ENCODE assay signal across 17 cellular contexts in genomic region chr1:77874804-77875445, GRCh38. TPM values are rescaled to one million over a fixed set of nuclear protein-coding genes. Genes with fewer than 3 reads are reported as not detected.
DNase-seq lines count a peak whose midpoint lies in the region; ATAC-seq and TF ChIP-seq lines count a peak whose summit lies in the region.
"Had no signal": no experiment of that assay in that cellular context is flagged by ENCODE, and none has a peak within 500 bp of the region (broad histone marks: within the 10 kb centered on the region; RNA-seq: fewer than 3 reads in every experiment).

No MANE protein-coding gene starts in this region.

- intact Hi-C loops in OCI-LY7 (cut with micrococcal nuclease; ENCODE audit: unreplicated experiment), result no loop called here

- H3K27ac ChIP-seq in RWPE2 (ENCODE audit: poor library complexity, severe bottlenecking) (peak overlapping the region; percentile 79), epithelial cell of prostate (peak overlapping the region; percentile 1), OCI-LY7 (ENCODE audit: low read depth, low read length, poor library complexity, severe bottlenecking) (no peak overlapping the region)
- H3K27ac ChIP-seq: cardiac muscle cell, prostate gland, tibial nerve had no signal

- H3K4me3 ChIP-seq in RWPE2 (ENCODE audit: severe bottlenecking), result no peak overlapping the region
- no peak overlapping the region for H3K4me3 ChIP-seq in OCI-LY7 (ENCODE audit: low read depth, low read length, poor library complexity, severe bottlenecking)
- H3K4me3 ChIP-seq: cardiac muscle cell, prostate gland, tibial nerve had no signal

- no peak overlapping the region for H2AFZ ChIP-seq in OCI-LY7 (ENCODE audit: low read length)

- no peaks in the 10 kb centered on the region for H4K20me1 ChIP-seq in OCI-LY7 (ENCODE audit: insufficient read depth, low read length)

- H3K79me2 ChIP-seq in OCI-LY7 (ENCODE audit: insufficient read depth, low read depth, low read length), result no peaks in the 10 kb centered on the region

- DNase-seq in GM03348 (ENCODE audit: low spot score) (peak; percentile 17), RWPE2 (ENCODE audit: low spot score) (no peak), epithelial cell of prostate (ENCODE audit: low read depth, low spot score) (peak; percentile 51), non-pigmented ciliary epithelial cell (ENCODE audit: low read depth) (peak; percentile 45), OCI-LY7 (ENCODE audit: low spot score) (no peak), activated T-cell treated with anti-CD3 and anti-CD28 coated beads for 4 hours (no peak)
- DNase-seq in activated CD4-positive, CD25-positive, alpha-beta regulatory T cell treated with anti-CD3 and anti-CD28 coated beads, Interleukin-2, amount 50 U/mL, for 72 hours, result no peak
- DNase-seq: activated CD4-positive, alpha-beta T cell treated with anti-CD3 and anti-CD28 coated beads for 48 hours; effector memory CD4-positive, alpha-beta T cell; natural killer cell; NCI-H1105; stimulated activated CD4-positive, alpha-beta T cell treated with anti-CD3 and anti-CD28 coated beads, Interleukin-12 subunit alpha, Interleukin-12 subunit beta, amount 100 ng/mL, for 4 hours; stimulated activated naive CD4-positive, alpha-beta T cell had no signal

- CTCF ChIA-PET in OCI-LY7 (lab: Charles Lee; ENCODE audit: unreplicated experiment), result no interaction called here

- H3K4me1 ChIP-seq in RWPE2 (ENCODE audit: insufficient read depth, poor library complexity, severe bottlenecking), result peaks cover 15% of the 10 kb centered on the region
- H3K4me1 ChIP-seq in OCI-LY7 (ENCODE audit: insufficient read depth, low read length, poor library complexity, severe bottlenecking), result no peaks in the 10 kb centered on the region
- H3K4me1 ChIP-seq: prostate gland, tibial nerve had no signal

- no peaks in the 10 kb centered on the region; the same call in none of the 2 replicates for H3K36me3 ChIP-seq in RWPE2 (ENCODE audit: low read depth)
- H3K36me3 ChIP-seq in OCI-LY7 (ENCODE audit: insufficient read depth, low read length), result peaks cover 7% of the 10 kb centered on the region; the same call in 1 of the 2 replicates
- H3K36me3 ChIP-seq: prostate gland had no signal

- H3K9me3 ChIP-seq in RWPE2 (ENCODE audit: severe bottlenecking), result no peaks in the 10 kb centered on the region
- H3K9me3 ChIP-seq in OCI-LY7 (ENCODE audit: low read length), result no peaks in the 10 kb centered on the region
- H3K9me3 ChIP-seq: prostate gland, tibial nerve had no signal

- no peaks in the 10 kb centered on the region for H3K27me3 ChIP-seq in RWPE2 (ENCODE audit: insufficient read depth, poor library complexity, severe bottlenecking)
- H3K27me3 ChIP-seq: cardiac muscle cell, tibial nerve had no signal

- ATAC-seq in RWPE2 (ENCODE audit: low read depth) (peak; percentile 99), HG02981 (IDR thresholded peaks at IDR 0.05; ENCODE audit: unreplicated experiment) (no peak)
- ATAC-seq: natural killer cell had no signal

- TF ChIP-seq CTCF in RWPE2 (IDR thresholded peaks at IDR 0.05; ENCODE audit: poor library complexity, severe bottlenecking) (no peak), OCI-LY7 (conservative IDR thresholded peaks at IDR 0.05; ENCODE audit: low read length) (no peak)

- H3K9me2 ChIP-seq in OCI-LY7 (ENCODE audit: insufficient read depth, low read length), result no peaks in the 10 kb centered on the region

- POLR2A ChIA-PET in OCI-LY7 (lab: Charles Lee), result interaction anchor here (0.6 to 0.7 kb wide), 2 partner anchors 53 to 143 kb away, joined by 3 read pairs; no protein-coding TSS in a partner anchor

- no peak overlapping the region for H3K4me2 ChIP-seq in OCI-LY7 (ENCODE audit: low read length)

- BruUV-seq in OCI-LY7 (replicated peaks; lab: Mats Ljungman, UMichigan), result no TSS peak

RNA-seq across cellular contexts. Expression of gene NEXN, which starts 13.5 kb away (rescaled TPM):
- total RNA-seq in OCI-LY7 (2014; rRNA removed; shearing (Covaris generic)), result not detected in 2 replicates
- total RNA-seq in OCI-LY7 (2022), result 0.28 TPM in 1 of 2 replicates, not detected in the other

Comparison
In these comparisons a context has a peak if more than half of its experiments do, and no peak if none do; other contexts are left out.
1. DNase-seq: peak in GM03348 (single experiment), epithelial cell of prostate (single experiment) and non-pigmented ciliary epithelial cell (single experiment); none in RWPE2 (single experiment), activated CD4-positive, CD25-positive, alpha-beta regulatory T cell treated with anti-CD3 and anti-CD28 coated beads, Interleukin-2, amount 50 U/mL, for 72 hours (single experiment), OCI-LY7 (single experiment) and activated T-cell treated with anti-CD3 and anti-CD28 coated beads for 4 hours (single experiment).